Comparison of ENCODE assay signal across 8 cellular contexts in the genomic region with DNA sequence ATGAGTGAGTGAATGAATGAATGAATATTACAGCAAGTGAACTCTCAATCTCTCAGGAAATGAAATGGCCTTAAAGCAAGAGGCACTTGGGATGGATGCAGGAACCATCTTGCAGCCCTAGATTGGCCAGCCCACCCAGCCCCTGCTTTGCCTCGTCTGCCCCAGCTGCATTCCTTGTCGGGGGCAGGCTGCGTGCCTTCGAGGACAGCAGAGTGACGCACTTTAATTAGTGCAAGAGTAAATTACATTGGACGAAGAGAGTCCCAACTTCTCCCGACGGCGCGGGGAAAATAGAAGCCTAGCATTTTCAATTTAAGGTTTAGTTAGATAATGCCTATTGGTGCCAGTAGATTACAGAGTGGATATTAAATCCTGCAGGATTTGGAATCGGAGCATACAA. TPM values are rescaled to one million over a fixed set of nuclear protein-coding genes. Genes with fewer than 3 reads are reported as not detected.
"Had no signal": no experiment of that assay in that cellular context is flagged by ENCODE, and none has a peak within 500 bp of the region (broad histone marks: within the 10 kb centered on the region; RNA-seq: fewer than 3 reads in every experiment).

No MANE protein-coding gene starts in this region.

- H3K9me3 Mint-ChIP-seq: IgD-negative memory B cell had no signal

- DNase-seq: H9, HCEC 1CT, KBM-7 had no signal

- H3K27ac Mint-ChIP-seq: GM23338, H9, IgD-negative memory B cell had no signal

- H3K36me3 Mint-ChIP-seq: IgD-negative memory B cell had no signal

- H3K4me1 Mint-ChIP-seq: IgD-negative memory B cell had no signal

- H3K27ac ChIP-seq: HL-60 had no signal

- H3K4me3 Mint-ChIP-seq: GM23338, H9, IgD-negative memory B cell had no signal

- H3K4me3 ChIP-seq: GM23338 had no signal

- ATAC-seq: GM23338, HepG2 had no signal

RNA-seq across cellular contexts. Expression of a gene that starts 33.9 kb away (rescaled TPM):
- total RNA-seq: H9, HT1080 had no signal
